1 cellular context compared by ENCODE assay signal in the genomic region with DNA sequence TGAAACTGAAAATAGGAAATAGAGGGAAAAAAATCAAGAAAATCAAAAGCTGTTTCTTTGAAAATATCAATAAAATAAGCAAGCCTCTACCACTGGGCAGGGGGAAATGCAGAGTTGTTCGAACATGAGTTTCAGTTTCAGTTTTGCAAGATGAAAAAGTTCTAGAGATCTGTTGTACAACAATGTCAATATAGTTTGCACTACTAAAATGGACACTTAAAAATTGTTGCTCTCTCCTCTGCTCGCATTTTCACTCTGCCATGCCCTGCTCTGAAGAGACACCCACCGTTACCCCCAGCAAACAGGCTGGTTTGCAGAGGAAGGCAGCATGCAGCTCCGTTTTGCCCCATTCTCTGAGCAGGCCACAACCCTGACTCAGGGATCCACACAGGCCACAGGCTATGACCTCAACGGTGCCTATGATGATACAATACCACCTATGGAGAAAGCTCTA.
TF ChIP-seq lines count a peak whose summit lies in the region.

No MANE protein-coding gene starts in this region.

TF ChIP-seq in WTC11, 78 proteins besides CTCF, POLR2A, EP300 and RAD21 (continued from another document):
- TF ChIP-seq, protein P1, sequence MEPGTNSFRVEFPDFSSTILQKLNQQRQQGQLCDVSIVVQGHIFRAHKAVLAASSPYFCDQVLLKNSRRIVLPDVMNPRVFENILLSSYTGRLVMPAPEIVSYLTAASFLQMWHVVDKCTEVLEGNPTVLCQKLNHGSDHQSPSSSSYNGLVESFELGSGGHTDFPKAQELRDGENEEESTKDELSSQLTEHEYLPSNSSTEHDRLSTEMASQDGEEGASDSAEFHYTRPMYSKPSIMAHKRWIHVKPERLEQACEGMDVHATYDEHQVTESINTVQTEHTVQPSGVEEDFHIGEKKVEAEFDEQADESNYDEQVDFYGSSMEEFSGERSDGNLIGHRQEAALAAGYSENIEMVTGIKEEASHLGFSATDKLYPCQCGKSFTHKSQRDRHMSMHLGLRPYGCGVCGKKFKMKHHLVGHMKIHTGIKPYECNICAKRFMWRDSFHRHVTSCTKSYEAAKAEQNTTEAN (CRISPR knock-in tag; IDR thresholded peaks at IDR 0.05): no peak
- TF ChIP-seq, protein P2, sequence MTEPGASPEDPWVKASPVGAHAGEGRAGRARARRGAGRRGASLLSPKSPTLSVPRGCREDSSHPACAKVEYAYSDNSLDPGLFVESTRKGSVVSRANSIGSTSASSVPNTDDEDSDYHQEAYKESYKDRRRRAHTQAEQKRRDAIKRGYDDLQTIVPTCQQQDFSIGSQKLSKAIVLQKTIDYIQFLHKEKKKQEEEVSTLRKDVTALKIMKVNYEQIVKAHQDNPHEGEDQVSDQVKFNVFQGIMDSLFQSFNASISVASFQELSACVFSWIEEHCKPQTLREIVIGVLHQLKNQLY (CRISPR knock-in tag; IDR thresholded peaks at IDR 0.05): no peak
- TF ChIP-seq ELF4 (CRISPR knock-in tag; IDR thresholded peaks at IDR 0.05; ENCODE audit: low read depth) (no peak), NR2C2 (CRISPR knock-in tag; IDR thresholded peaks at IDR 0.05) (no peak), ATF3 (CRISPR knock-in tag; conservative IDR thresholded peaks at IDR 0.05) (no peak), ZNF671 (CRISPR knock-in tag; IDR thresholded peaks at IDR 0.05) (no peak), TEAD1 (CRISPR knock-in tag; IDR thresholded peaks at IDR 0.05) (no peak)
TF ChIP-seq in WTC11: peak in this region for 0.
